ENCODE assay signal across 6 cellular contexts in genomic region chr17:14482715-14483114, GRCh38.
"Had no signal": no experiment of that assay in that cellular context is flagged by ENCODE, and none has a peak within 500 bp of the region (broad histone marks: within the 10 kb centered on the region; RNA-seq: fewer than 3 reads in every experiment).

No MANE protein-coding gene starts in this region.

- H3K27ac ChIP-seq: HL-60, KMS-11 had no signal

- H3K9ac ChIP-seq: KMS-11 had no signal

- DNase-seq: IMR-90, KBM-7, KG1 had no signal

- FAIRE-seq: HTR-8/SVneo had no signal

- H3K4me2 ChIP-seq: KMS-11 had no signal
